Comparison of ENCODE assay signal across 1 cellular context in genomic region chr20:36575066-36575743, GRCh38.
A peak's percentile ranks its signal among the peaks of the same experiment; 100 is the strongest.
TF ChIP-seq lines count a peak whose summit lies in the region.

No MANE protein-coding gene starts in this region.

TF ChIP-seq in H1, 55 proteins besides CTCF, POLR2A, EP300 and RAD21:
- TF ChIP-seq TBP (IDR thresholded peaks at IDR 0.05; ENCODE audit: low read depth, low read length) (peak; percentile 36; the same call in 1 of the 2 replicates), BACH1 (IDR thresholded peaks at IDR 0.05; ENCODE audit: low read length) (no peak)
